ENCODE assay signal across 10 cellular contexts in the genomic region with DNA sequence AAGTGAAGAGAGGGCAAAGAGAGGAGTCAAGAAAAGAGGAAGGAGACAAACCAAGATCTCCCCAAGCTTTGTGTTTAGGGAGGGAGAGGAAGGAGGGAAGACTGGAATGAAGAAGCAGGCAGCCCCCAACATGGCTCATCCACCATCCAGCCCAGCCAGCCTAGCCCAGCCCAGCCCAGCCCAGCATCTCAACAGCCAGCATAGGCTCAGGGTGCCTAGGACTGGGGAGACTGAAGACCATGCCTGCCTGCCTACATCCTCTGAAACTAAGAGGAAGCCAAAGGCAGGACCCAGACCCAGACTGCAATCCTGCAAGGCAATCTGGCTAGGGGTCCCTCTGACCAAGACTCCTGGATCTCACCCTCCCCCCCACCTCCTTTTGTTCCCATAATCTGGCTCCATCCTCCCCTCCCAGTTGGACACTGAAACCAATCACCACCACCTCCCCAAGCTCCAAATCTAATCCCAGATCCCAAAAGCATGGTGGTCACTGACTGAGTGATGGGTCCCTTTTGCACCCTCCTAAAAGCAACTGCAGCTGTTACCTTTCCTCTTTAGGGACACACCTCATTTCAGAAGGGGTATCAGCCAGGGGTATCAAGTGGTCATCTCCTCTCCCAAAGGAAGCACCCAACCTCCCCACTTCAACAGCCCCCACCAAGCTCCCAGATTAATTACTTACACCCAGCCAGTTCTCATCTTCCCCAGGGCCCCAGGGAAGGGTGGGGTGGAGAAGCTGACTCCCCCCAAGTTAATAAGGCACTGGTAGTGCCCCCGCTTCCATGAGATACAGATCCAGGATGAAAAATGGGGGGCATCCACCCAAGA. TPM values are rescaled to one million over a fixed set of nuclear protein-coding genes. Genes with fewer than 3 reads are reported as not detected.
A peak's percentile ranks its signal among the peaks of the same experiment; 100 is the strongest.
DNase-seq lines count a peak whose midpoint lies in the region; ATAC-seq, FAIRE-seq and TF ChIP-seq lines count a peak whose summit lies in the region.
"Had no signal": no experiment of that assay in that cellular context is flagged by ENCODE, and none has a peak within 500 bp of the region (broad histone marks: within the 10 kb centered on the region; RNA-seq: fewer than 3 reads in every experiment).

No MANE protein-coding gene starts in this region.

- H3K27ac Mint-ChIP-seq in activated CD8-positive, alpha-beta memory T cell treated with anti-CD3 and anti-CD28 coated beads, Interleukin-2, amount 10 ng/mL, durations not matched to agents 7 days and 5 days, result peak overlapping the region; percentile 76

- H3K9ac ChIP-seq in adipocyte (ENCODE audit: low read length) (peak overlapping the region; percentile 92), HepG2 (ENCODE audit: insufficient read depth, low read depth, low read length) (peak overlapping the region; percentile 87; the same call in 1 of the 2 replicates)

- no peak for ATAC-seq in activated CD8-positive, alpha-beta memory T cell treated with anti-CD3 and anti-CD28 coated beads, Interleukin-2, amount 10 ng/mL, durations not matched to agents 7 days and 5 days
- ATAC-seq in HepG2 (no peak), GM18517 (IDR thresholded peaks at IDR 0.05; ENCODE audit: unreplicated experiment) (no peak)

- H2AFZ ChIP-seq in HepG2 (ENCODE audit: low read length), result no peak overlapping the region

- in situ Hi-C loops in HepG2 (cut with HindIII; ENCODE audit: extremely low pct_ligation_motif_present, low pct_unique_long_range_greater_than_20kb), result loop anchor here (5.0 kb wide), 1 partner anchor 40 kb away; no protein-coding TSS in a partner anchor

- peak overlapping the region; percentile 82 for H3K4me3 ChIP-seq in adipocyte (ENCODE audit: low read length)
- peak overlapping the region; percentile 77 to 97 (median 80) for H3K4me3 ChIP-seq in HepG2 (replicated peaks in 1 of 3; ENCODE audit: insufficient read depth in 1 of 3, low read depth in 2 of 3, low read length in 3 of 3)
- H3K4me3 ChIP-seq in tibial artery, result peak overlapping the region; percentile 99 to 100

- peak overlapping the region; percentile 88 for H3K4me2 ChIP-seq in HepG2 (ENCODE audit: low read depth, low read length)

- H3K4me1 ChIP-seq in adipocyte (ENCODE audit: control insufficient read depth, insufficient read depth, low read length) (peaks cover 18% of the 10 kb centered on the region), HepG2 (ENCODE audit: insufficient read depth, low read length) (peaks cover 39% of the 10 kb centered on the region), tibial artery (peaks cover 0 to 62% (median 50%) of the 10 kb centered on the region in 4 donors)

- no peaks in the 10 kb centered on the region for H3K27me3 Mint-ChIP-seq in activated CD8-positive, alpha-beta memory T cell treated with anti-CD3 and anti-CD28 coated beads, Interleukin-2, amount 10 ng/mL, durations not matched to agents 7 days and 5 days

- H3K36me3 Mint-ChIP-seq in activated CD8-positive, alpha-beta memory T cell treated with anti-CD3 and anti-CD28 coated beads, Interleukin-2, amount 10 ng/mL, durations not matched to agents 7 days and 5 days, result no peaks in the 10 kb centered on the region

- no peaks in the 10 kb centered on the region for H3K9me3 Mint-ChIP-seq in activated CD8-positive, alpha-beta memory T cell treated with anti-CD3 and anti-CD28 coated beads, Interleukin-2, amount 10 ng/mL, durations not matched to agents 7 days and 5 days (ENCODE audit: low read depth)

- TF ChIP-seq POLR2A in HepG2 (IDR thresholded peaks at IDR 0.05; ENCODE audit: insufficient read depth in 1 of 2, low read depth in 2 of 2, low read length in 2 of 2), result no peak

- FAIRE-seq in HepG2 (lab: Jason Lieb, UNC), result no peak

- intact Hi-C loops in HepG2 (cut with micrococcal nuclease; ENCODE audit: unreplicated experiment) (loop anchor here (5.0 kb wide), 1 partner anchor 45 kb away; no protein-coding TSS in a partner anchor), tibial artery (cut with DNase I; ENCODE audit: low total_unique reads) (loop anchor here (5.0 kb wide), 1 partner anchor 50 kb away; a partner anchor contains a TSS)

- WGBS in HepG2 (ENCODE audit: low lambda C conversion rate), result 78% methylated on average over 1 of the region's 1 CpG

- TF ChIP-seq CTCF in HepG2 (CRISPR knock-in tag; IDR thresholded peaks at IDR 0.05), result no peak
- TF ChIP-seq CTCF in tibial artery (IDR thresholded peaks at IDR 0.05), result no peak
- TF ChIP-seq CTCF in GM10248 (IDR thresholded peaks at IDR 0.05; ENCODE audit: control extremely low read depth, extremely low read depth, low read depth, missing control alignments), result no peak

- H3K4me3 Mint-ChIP-seq in activated CD8-positive, alpha-beta memory T cell treated with anti-CD3 and anti-CD28 coated beads, Interleukin-2, amount 10 ng/mL, durations not matched to agents 7 days and 5 days, result peak overlapping the region; percentile 91

- H4K20me1 ChIP-seq in HepG2 (ENCODE audit: insufficient read depth, low read length), result peaks cover 32% of the 10 kb centered on the region; the same call in 1 of the 2 replicates

- no peaks in the 10 kb centered on the region for H3K9me3 ChIP-seq in adipocyte (ENCODE audit: control insufficient read depth, low read length)
- H3K9me3 ChIP-seq in HepG2 (ENCODE audit: low read length), result no peaks in the 10 kb centered on the region
- H3K9me3 ChIP-seq in tibial artery, result no peaks in the 10 kb centered on the region

- no peaks in the 10 kb centered on the region for H3K27me3 ChIP-seq in adipocyte (replicated peaks; ENCODE audit: control insufficient read depth, insufficient read depth, low read length)
- H3K27me3 ChIP-seq in HepG2 (ENCODE audit: control insufficient read depth in 1 of 2, insufficient read depth in 2 of 2, low read length in 2 of 2), result peaks cover 2 to 11% of the 10 kb centered on the region in 2 experiments; a peak in 2 of 5 replicates
- H3K27me3 ChIP-seq in tibial artery, result no peaks in the 10 kb centered on the region

- TF ChIP-seq EP300 in HepG2 (IDR thresholded peaks at IDR 0.05; ENCODE audit: low read depth in 2 of 2, low read length in 2 of 2), result no peak
- TF ChIP-seq EP300 in HepG2 (CRISPR knock-in tag; IDR thresholded peaks at IDR 0.05; ENCODE audit: borderline replicate concordance), result no peak

- POLR2A ChIA-PET in HepG2 (lab: Yijun Ruan, JAX), result interaction anchor here (1.8 to 4.1 kb wide), 7 partner anchors 12 to 108 kb away, joined by 5 to 83 read pairs (median 11); a partner anchor contains a TSS
- POLR2A ChIA-PET in GM10248 (lab: Yijun Ruan, JAX), result interaction anchor here (2.0 to 2.7 kb wide), 2 partner anchors 10 to 15 kb away, joined by 7 to 18 read pairs; no protein-coding TSS in a partner anchor

- no peak for TF ChIP-seq RAD21 in HepG2 (CRISPR knock-in tag; IDR thresholded peaks at IDR 0.05)

- no peak overlapping the region for H3K27ac ChIP-seq in HepG2 (ENCODE audit: extremely low read length, insufficient read depth, low read length)
- H3K27ac ChIP-seq in tibial artery, result peak overlapping the region; percentile 98 to 99

- H3K4me1 Mint-ChIP-seq in activated CD8-positive, alpha-beta memory T cell treated with anti-CD3 and anti-CD28 coated beads, Interleukin-2, amount 10 ng/mL, durations not matched to agents 7 days and 5 days, result peaks cover 18% of the 10 kb centered on the region

- CTCF ChIA-PET in activated CD8-positive, alpha-beta memory T cell treated with anti-CD3 and anti-CD28 coated beads, Interleukin-2, amount 10 ng/mL, durations not matched to agents 7 days and 5 days (lab: Charles Lee), result interaction anchor here (0.7 to 1.8 kb wide), 7 partner anchors 11 to 742 kb away, joined by 3 to 6 read pairs (median 4); a partner anchor contains a TSS
- CTCF ChIA-PET in HepG2 (lab: Yijun Ruan, JAX; ENCODE audit: low intra/inter-chr PET ratio, low total read pairs) (interaction anchor here (0.7 to 1.3 kb wide), 2 partner anchors 24 to 38 kb away, joined by 3 read pairs; no protein-coding TSS in a partner anchor), GM10248 (lab: Yijun Ruan, JAX) (interaction anchor here (0.6 to 2.6 kb wide), 8 partner anchors 11 to 228 kb away, joined by 3 to 17 read pairs (median 4); a partner anchor contains a TSS)

- H3K79me2 ChIP-seq in HepG2 (ENCODE audit: insufficient read depth, low read length), result peaks cover 3% of the 10 kb centered on the region

- H3K36me3 ChIP-seq in adipocyte (ENCODE audit: control insufficient read depth, insufficient read depth, low read length, severe bottlenecking), result peaks cover 1% of the 10 kb centered on the region
- no peaks in the 10 kb centered on the region; a peak in 1 of 5 replicates for H3K36me3 ChIP-seq in HepG2 (replicated peaks in 1 of 2; ENCODE audit: control insufficient read depth in 1 of 2, insufficient read depth in 2 of 2, low read length in 2 of 2)
- H3K36me3 ChIP-seq in tibial artery, result peaks cover 0 to 10% (median 5%) of the 10 kb centered on the region in 3 donors

- DNase-seq in activated CD8-positive, alpha-beta memory T cell treated with anti-CD3 and anti-CD28 coated beads, Interleukin-2, amount 10 ng/mL, durations not matched to agents 7 days and 5 days, result no peak
- no peak for DNase-seq in activated CD8-positive, alpha-beta memory T cell treated with anti-CD3 and anti-CD28 coated beads, Interleukin-2, amount 50 U/mL, for 4 hours
- DNase-seq in adipocyte (ENCODE audit: low read depth) (no peak), HepG2 (ENCODE audit: low spot score) (no peak), tibial artery (no peak), GM10248 (ENCODE audit: extremely low spot score) (no peak), kidney glomerular epithelial cell (lab: John Stamatoyannopoulos, UW) (no peak)

- TSS peak; percentile 63 for BruUV-seq in HepG2 (replicated peaks; lab: Mats Ljungman, UMichigan)

RNA-seq across cellular contexts. Expression of a gene that starts 1.2 kb away (rescaled TPM):
- total RNA-seq in activated CD8-positive, alpha-beta memory T cell treated with anti-CD3 and anti-CD28 coated beads, Interleukin-2, amount 10 ng/mL, durations not matched to agents 7 days and 5 days, result 10 to 100 TPM; 25.5 to 32.5 TPM
- total RNA-seq in HepG2 (2016; rRNA removed; fragmentation: Illumina TruSeq; extraction: Trizol), result 34.0 and 46.4 TPM in 2 replicates
- 9.5 and 10.8 TPM in 2 replicates for total RNA-seq in HepG2 (2016; cell fraction: cytosol; rRNA removed; fragmentation: Illumina TruSeq; extraction: Trizol; ENCODE audit: low read depth)
- 32.6 and 44.0 TPM in 2 replicates for total RNA-seq in HepG2 (2016; cell fraction: insoluble cytoplasmic fraction; rRNA removed; fragmentation: Illumina TruSeq; extraction: Trizol)
- total RNA-seq in HepG2 (2016; cell fraction: membrane; rRNA removed; fragmentation: Illumina TruSeq; extraction: Trizol), result 18.6 and 21.1 TPM in 2 replicates
- 37.8 and 39.5 TPM in 2 replicates for total RNA-seq in HepG2 (2016; cell fraction: nucleus; rRNA removed; fragmentation: Illumina TruSeq; extraction: Trizol)
- 85.4 and 140 TPM in 2 replicates for polyA plus RNA-seq in HepG2 (2011; rRNA removed)
- 66.8 and 91.0 TPM in 2 replicates for polyA plus RNA-seq in HepG2 (2011; cell fraction: cytosol; rRNA removed)
- polyA plus RNA-seq in HepG2 (2011; cell fraction: nucleus; rRNA removed), result 179 and 189 TPM in 2 replicates
- 88.1 and 102 TPM in 2 replicates for polyA plus RNA-seq in HepG2 (2012)
- 3.3 and 3.4 TPM in 2 replicates for polyA plus RNA-seq in HepG2 (2016; cell fraction: cytosol; fragmentation: Illumina TruSeq; extraction: Trizol; ENCODE audit: low read depth)
- 24.1 and 29.9 TPM in 2 replicates for polyA plus RNA-seq in HepG2 (2016; cell fraction: insoluble cytoplasmic fraction; fragmentation: Illumina TruSeq; extraction: Trizol; ENCODE audit: low read depth)
- 9.7 and 10.3 TPM in 2 replicates for polyA plus RNA-seq in HepG2 (2016; cell fraction: membrane; fragmentation: Illumina TruSeq; extraction: Trizol; ENCODE audit: low read depth)
- 56.7 and 66.5 TPM in 2 replicates for polyA plus RNA-seq in HepG2 (2016; cell fraction: nucleus; fragmentation: Illumina TruSeq; extraction: Trizol; ENCODE audit: insufficient read depth, low read depth)
- polyA minus RNA-seq in HepG2 (2011; rRNA and poly(A)+ RNA removed; ENCODE audit: low replicate concordance), result 59.4 and 315 TPM in 2 replicates
- polyA minus RNA-seq in HepG2 (2011; cell fraction: cytosol; rRNA and poly(A)+ RNA removed), result 82.1 and 94.7 TPM in 2 replicates
- polyA minus RNA-seq in HepG2 (2011; cell fraction: nucleus; rRNA and poly(A)+ RNA removed), result 68.9 and 78.6 TPM in 2 replicates

RNA-seq across cellular contexts. Expression of a gene that starts 19.5 kb away (rescaled TPM):
- 10 to 100 TPM; 19.8 to 23.1 TPM for total RNA-seq in activated CD8-positive, alpha-beta memory T cell treated with anti-CD3 and anti-CD28 coated beads, Interleukin-2, amount 10 ng/mL, durations not matched to agents 7 days and 5 days
- 6.7 and 7.1 TPM in 2 replicates for total RNA-seq in HepG2 (2016; rRNA removed; fragmentation: Illumina TruSeq; extraction: Trizol)
- 5.6 and 7.4 TPM in 2 replicates for total RNA-seq in HepG2 (2016; cell fraction: cytosol; rRNA removed; fragmentation: Illumina TruSeq; extraction: Trizol; ENCODE audit: low read depth)
- total RNA-seq in HepG2 (2016; cell fraction: insoluble cytoplasmic fraction; rRNA removed; fragmentation: Illumina TruSeq; extraction: Trizol), result 5.5 and 5.6 TPM in 2 replicates
- total RNA-seq in HepG2 (2016; cell fraction: membrane; rRNA removed; fragmentation: Illumina TruSeq; extraction: Trizol), result 5.5 and 5.6 TPM in 2 replicates
- total RNA-seq in HepG2 (2016; cell fraction: nucleus; rRNA removed; fragmentation: Illumina TruSeq; extraction: Trizol), result 5.1 and 5.5 TPM in 2 replicates
- polyA plus RNA-seq in HepG2 (2011; rRNA removed), result 5.0 and 6.1 TPM in 2 replicates
- 3.3 and 4.0 TPM in 2 replicates for polyA plus RNA-seq in HepG2 (2011; cell fraction: cytosol; rRNA removed)
- 7.3 and 8.7 TPM in 2 replicates for polyA plus RNA-seq in HepG2 (2011; cell fraction: nucleus; rRNA removed)
- polyA plus RNA-seq in HepG2 (2012), result 2.5 and 4.8 TPM in 2 replicates
- 1.4 and 1.5 TPM in 2 replicates for polyA plus RNA-seq in HepG2 (2016; cell fraction: cytosol; fragmentation: Illumina TruSeq; extraction: Trizol; ENCODE audit: low read depth)
- polyA plus RNA-seq in HepG2 (2016; cell fraction: insoluble cytoplasmic fraction; fragmentation: Illumina TruSeq; extraction: Trizol; ENCODE audit: low read depth), result 6.2 and 7.5 TPM in 2 replicates
- polyA plus RNA-seq in HepG2 (2016; cell fraction: membrane; fragmentation: Illumina TruSeq; extraction: Trizol; ENCODE audit: low read depth), result 2.2 and 3.0 TPM in 2 replicates
- 14.2 and 16.9 TPM in 2 replicates for polyA plus RNA-seq in HepG2 (2016; cell fraction: nucleus; fragmentation: Illumina TruSeq; extraction: Trizol; ENCODE audit: insufficient read depth, low read depth)
- polyA minus RNA-seq in HepG2 (2011; rRNA and poly(A)+ RNA removed; ENCODE audit: low replicate concordance), result 11.6 and 25.6 TPM in 2 replicates
- 2.7 and 4.6 TPM in 2 replicates for polyA minus RNA-seq in HepG2 (2011; cell fraction: cytosol; rRNA and poly(A)+ RNA removed)
- 3.9 and 4.5 TPM in 2 replicates for polyA minus RNA-seq in HepG2 (2011; cell fraction: nucleus; rRNA and poly(A)+ RNA removed)

RNA-seq across cellular contexts. Expression of a gene that starts 48.3 kb away (rescaled TPM):
- under 1 TPM in 1 of 2 experiments, not detected in 1; 0.26 TPM for total RNA-seq in activated CD8-positive, alpha-beta memory T cell treated with anti-CD3 and anti-CD28 coated beads, Interleukin-2, amount 10 ng/mL, durations not matched to agents 7 days and 5 days
- total RNA-seq in HepG2 (2016; rRNA removed; fragmentation: Illumina TruSeq; extraction: Trizol), result 0.07 TPM in 1 of 2 replicates, not detected in the other
- total RNA-seq in HepG2 (2016; cell fraction: cytosol; rRNA removed; fragmentation: Illumina TruSeq; extraction: Trizol; ENCODE audit: low read depth), result not detected in 2 replicates
- not detected in 2 replicates for total RNA-seq in HepG2 (2016; cell fraction: insoluble cytoplasmic fraction; rRNA removed; fragmentation: Illumina TruSeq; extraction: Trizol)
- total RNA-seq in HepG2 (2016; cell fraction: membrane; rRNA removed; fragmentation: Illumina TruSeq; extraction: Trizol), result not detected in 2 replicates
- not detected in 2 replicates for total RNA-seq in HepG2 (2016; cell fraction: nucleus; rRNA removed; fragmentation: Illumina TruSeq; extraction: Trizol)
- 0.05 TPM in 1 of 2 replicates, not detected in the other for polyA plus RNA-seq in HepG2 (2011; rRNA removed)
- polyA plus RNA-seq in HepG2 (2011; cell fraction: cytosol; rRNA removed), result 0.04 and 0.10 TPM in 2 replicates
- polyA plus RNA-seq in HepG2 (2011; cell fraction: nucleus; rRNA removed), result 0.45 and 0.47 TPM in 2 replicates
- polyA plus RNA-seq in HepG2 (2012), result 0.47 and 0.64 TPM in 2 replicates
- polyA plus RNA-seq in HepG2 (2016; cell fraction: cytosol; fragmentation: Illumina TruSeq; extraction: Trizol; ENCODE audit: low read depth), result not detected in 2 replicates
- not detected in 2 replicates for polyA plus RNA-seq in HepG2 (2016; cell fraction: insoluble cytoplasmic fraction; fragmentation: Illumina TruSeq; extraction: Trizol; ENCODE audit: low read depth)
- not detected in 2 replicates for polyA plus RNA-seq in HepG2 (2016; cell fraction: membrane; fragmentation: Illumina TruSeq; extraction: Trizol; ENCODE audit: low read depth)
- not detected in 2 replicates for polyA plus RNA-seq in HepG2 (2016; cell fraction: nucleus; fragmentation: Illumina TruSeq; extraction: Trizol; ENCODE audit: insufficient read depth, low read depth)
- polyA minus RNA-seq in HepG2 (2011; rRNA and poly(A)+ RNA removed; ENCODE audit: low replicate concordance), result 0.09 and 0.40 TPM in 2 replicates
- not detected in 2 replicates for polyA minus RNA-seq in HepG2 (2011; cell fraction: cytosol; rRNA and poly(A)+ RNA removed)
- not detected in 2 replicates for polyA minus RNA-seq in HepG2 (2011; cell fraction: nucleus; rRNA and poly(A)+ RNA removed)
- total RNA-seq: Daoy, NCI-H460 had no signal

RNA-seq across cellular contexts. Expression of a gene that starts 51.7 kb away (rescaled TPM):
- 10 to 100 TPM; 21.7 to 25.6 TPM for total RNA-seq in activated CD8-positive, alpha-beta memory T cell treated with anti-CD3 and anti-CD28 coated beads, Interleukin-2, amount 10 ng/mL, durations not matched to agents 7 days and 5 days
- total RNA-seq in HepG2 (2016; rRNA removed; fragmentation: Illumina TruSeq; extraction: Trizol), result 18.8 and 38.5 TPM in 2 replicates
- 8.6 and 14.9 TPM in 2 replicates for total RNA-seq in HepG2 (2016; cell fraction: cytosol; rRNA removed; fragmentation: Illumina TruSeq; extraction: Trizol; ENCODE audit: low read depth)
- 17.5 and 37.8 TPM in 2 replicates for total RNA-seq in HepG2 (2016; cell fraction: insoluble cytoplasmic fraction; rRNA removed; fragmentation: Illumina TruSeq; extraction: Trizol)
- 16.0 and 22.0 TPM in 2 replicates for total RNA-seq in HepG2 (2016; cell fraction: membrane; rRNA removed; fragmentation: Illumina TruSeq; extraction: Trizol)
- total RNA-seq in HepG2 (2016; cell fraction: nucleus; rRNA removed; fragmentation: Illumina TruSeq; extraction: Trizol), result 40.7 and 44.5 TPM in 2 replicates
- 75.8 and 76.1 TPM in 2 replicates for polyA plus RNA-seq in HepG2 (2011; rRNA removed)
- 79.2 and 116 TPM in 2 replicates for polyA plus RNA-seq in HepG2 (2011; cell fraction: cytosol; rRNA removed)
- polyA plus RNA-seq in HepG2 (2011; cell fraction: nucleus; rRNA removed), result 46.2 and 49.1 TPM in 2 replicates
- 40.3 and 62.7 TPM in 2 replicates for polyA plus RNA-seq in HepG2 (2012)
- 24.5 and 33.4 TPM in 2 replicates for polyA plus RNA-seq in HepG2 (2016; cell fraction: cytosol; fragmentation: Illumina TruSeq; extraction: Trizol; ENCODE audit: low read depth)
- 41.7 and 46.0 TPM in 2 replicates for polyA plus RNA-seq in HepG2 (2016; cell fraction: insoluble cytoplasmic fraction; fragmentation: Illumina TruSeq; extraction: Trizol; ENCODE audit: low read depth)
- 39.8 and 42.2 TPM in 2 replicates for polyA plus RNA-seq in HepG2 (2016; cell fraction: membrane; fragmentation: Illumina TruSeq; extraction: Trizol; ENCODE audit: low read depth)
- 126 and 134 TPM in 2 replicates for polyA plus RNA-seq in HepG2 (2016; cell fraction: nucleus; fragmentation: Illumina TruSeq; extraction: Trizol; ENCODE audit: insufficient read depth, low read depth)
- 232 and 267 TPM in 2 replicates for polyA minus RNA-seq in HepG2 (2011; rRNA and poly(A)+ RNA removed; ENCODE audit: low replicate concordance)
- polyA minus RNA-seq in HepG2 (2011; cell fraction: cytosol; rRNA and poly(A)+ RNA removed), result 41.8 and 52.8 TPM in 2 replicates
- 25.0 and 33.2 TPM in 2 replicates for polyA minus RNA-seq in HepG2 (2011; cell fraction: nucleus; rRNA and poly(A)+ RNA removed)

RNA-seq across cellular contexts. Expression of a gene that starts 55.7 kb away (rescaled TPM):
- total RNA-seq in activated CD8-positive, alpha-beta memory T cell treated with anti-CD3 and anti-CD28 coated beads, Interleukin-2, amount 10 ng/mL, durations not matched to agents 7 days and 5 days, result 10 to 100 TPM; 68.3 to 76.8 TPM
- total RNA-seq in HepG2 (2016; rRNA removed; fragmentation: Illumina TruSeq; extraction: Trizol), result 52.8 and 58.4 TPM in 2 replicates
- total RNA-seq in HepG2 (2016; cell fraction: cytosol; rRNA removed; fragmentation: Illumina TruSeq; extraction: Trizol; ENCODE audit: low read depth), result 33.1 and 35.6 TPM in 2 replicates
- total RNA-seq in HepG2 (2016; cell fraction: insoluble cytoplasmic fraction; rRNA removed; fragmentation: Illumina TruSeq; extraction: Trizol), result 54.1 and 58.0 TPM in 2 replicates
- 83.5 and 84.1 TPM in 2 replicates for total RNA-seq in HepG2 (2016; cell fraction: membrane; rRNA removed; fragmentation: Illumina TruSeq; extraction: Trizol)
- total RNA-seq in HepG2 (2016; cell fraction: nucleus; rRNA removed; fragmentation: Illumina TruSeq; extraction: Trizol), result 32.8 and 34.5 TPM in 2 replicates
- polyA plus RNA-seq in HepG2 (2011; rRNA removed), result 43.3 and 55.7 TPM in 2 replicates
- 39.5 and 49.1 TPM in 2 replicates for polyA plus RNA-seq in HepG2 (2011; cell fraction: cytosol; rRNA removed)
- polyA plus RNA-seq in HepG2 (2011; cell fraction: nucleus; rRNA removed), result 23.0 and 23.8 TPM in 2 replicates
- 41.3 and 43.4 TPM in 2 replicates for polyA plus RNA-seq in HepG2 (2012)
- 42.1 and 49.1 TPM in 2 replicates for polyA plus RNA-seq in HepG2 (2016; cell fraction: cytosol; fragmentation: Illumina TruSeq; extraction: Trizol; ENCODE audit: low read depth)
- polyA plus RNA-seq in HepG2 (2016; cell fraction: insoluble cytoplasmic fraction; fragmentation: Illumina TruSeq; extraction: Trizol; ENCODE audit: low read depth), result 92.1 and 94.1 TPM in 2 replicates
- polyA plus RNA-seq in HepG2 (2016; cell fraction: membrane; fragmentation: Illumina TruSeq; extraction: Trizol; ENCODE audit: low read depth), result 93.0 and 95.9 TPM in 2 replicates
- 65.1 and 74.2 TPM in 2 replicates for polyA plus RNA-seq in HepG2 (2016; cell fraction: nucleus; fragmentation: Illumina TruSeq; extraction: Trizol; ENCODE audit: insufficient read depth, low read depth)
- polyA minus RNA-seq in HepG2 (2011; rRNA and poly(A)+ RNA removed; ENCODE audit: low replicate concordance), result 62.0 and 88.5 TPM in 2 replicates
- polyA minus RNA-seq in HepG2 (2011; cell fraction: cytosol; rRNA and poly(A)+ RNA removed), result 34.6 and 39.9 TPM in 2 replicates
- 40.4 and 42.5 TPM in 2 replicates for polyA minus RNA-seq in HepG2 (2011; cell fraction: nucleus; rRNA and poly(A)+ RNA removed)
